ENCODE assay signal across 1 cellular context in genomic region chr2:113887393-113887792, GRCh38.
TF ChIP-seq lines count a peak whose summit lies in the region.

No MANE protein-coding gene starts in this region.

TF ChIP-seq in K562, 482 proteins besides CTCF, POLR2A, EP300 and RAD21 (continued from another document):
- TF ChIP-seq PREB (CRISPR knock-in tag; IDR thresholded peaks at IDR 0.05) (no peak), BRCA1 (IDR thresholded peaks at IDR 0.05) (no peak), BRCA1 (CRISPR knock-in tag; IDR thresholded peaks at IDR 0.05) (no peak), CBX1 (IDR thresholded peaks at IDR 0.05; ENCODE audit: low read depth) (no peak), AFF1 (IDR thresholded peaks at IDR 0.05; ENCODE audit: low read depth in 1 of 2, partially characterized antibody in 2 of 2) (no peak), ESRRB (CRISPR knock-in tag; IDR thresholded peaks at IDR 0.05; ENCODE audit: borderline replicate concordance) (no peak)
